In the genomic region with DNA sequence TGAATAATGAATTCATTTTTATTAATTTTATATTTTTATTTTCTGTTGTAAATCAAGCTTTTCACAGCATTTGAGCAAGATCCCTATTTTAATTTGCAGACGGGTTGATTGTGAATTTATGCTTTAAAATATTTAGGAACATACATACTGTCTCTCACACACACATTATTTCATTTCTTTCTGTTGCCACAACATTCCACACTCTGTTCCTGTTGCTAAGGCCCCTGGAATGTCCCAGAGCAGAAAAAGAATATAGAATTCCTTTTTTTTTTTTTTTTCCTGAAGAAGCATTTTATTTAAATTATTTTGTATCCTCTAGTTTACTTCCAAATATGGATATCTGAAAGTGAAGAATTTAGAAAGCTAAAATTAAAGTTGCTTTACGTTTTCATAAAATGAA, we compare ENCODE assay signal across 1 cellular context.
TF ChIP-seq lines count a peak whose summit lies in the region.

No MANE protein-coding gene starts in this region.

TF ChIP-seq in H1, 55 proteins besides CTCF, POLR2A, EP300 and RAD21:
- TF ChIP-seq GABPA (IDR thresholded peaks at IDR 0.05; ENCODE audit: borderline replicate concordance, insufficient read depth, low read length) (no peak), TEAD4 (IDR thresholded peaks at IDR 0.05; ENCODE audit: low read depth, low read length) (peak; percentile 58)
